Comparison of ENCODE assay signal across 1 cellular context in genomic region chr6:111741177-111741952, GRCh38.
TF ChIP-seq lines count a peak whose summit lies in the region.

No MANE protein-coding gene starts in this region.

TF ChIP-seq in GM12878, 131 proteins besides CTCF, POLR2A, EP300 and RAD21 (continued from another document):
- TF ChIP-seq BHLHE40 (IDR thresholded peaks at IDR 0.05; ENCODE audit: borderline replicate concordance in 1 of 2, low read depth in 2 of 2, low read length in 1 of 2): peak in 1 of 2 experiments; percentile 52; a peak in 1 of 4 replicates
- TF ChIP-seq NFIC (IDR thresholded peaks at IDR 0.05; ENCODE audit: low read depth, low read length): peak; percentile 91
- peak; percentile 96 for TF ChIP-seq GATAD2B (conservative IDR thresholded peaks at IDR 0.05; ENCODE audit: low read depth)
- no peak for TF ChIP-seq PBX3 (IDR thresholded peaks at IDR 0.05; ENCODE audit: insufficient replicate concordance, low read depth, low read length)
- TF ChIP-seq HDAC6 (IDR thresholded peaks at IDR 0.05; ENCODE audit: unreplicated experiment): no peak
- peak; percentile 72 for TF ChIP-seq IKZF1 (conservative IDR thresholded peaks at IDR 0.05)
- 0 out of 2 replicates have a peak, but pooled peaks have one; percentile 47 for TF ChIP-seq NBN (IDR thresholded peaks at IDR 0.05)
- TF ChIP-seq CEBPB (IDR thresholded peaks at IDR 0.05; ENCODE audit: borderline replicate concordance in 1 of 2, low read depth in 2 of 2, low read length in 2 of 2): 0 out of 4 replicates have a peak, but pooled peaks of 1 of the 2 experiments have one; percentile 33
- peak; percentile 90 for TF ChIP-seq FOXM1 (IDR thresholded peaks at IDR 0.05; ENCODE audit: low read depth, low read length)
- 0 out of 2 replicates have a peak, but pooled peaks have one; percentile 33 for TF ChIP-seq NR2F1 (conservative IDR thresholded peaks at IDR 0.05)
- peak; percentile 70 for TF ChIP-seq JUNB (IDR thresholded peaks at IDR 0.05)
- TF ChIP-seq ZNF207 (IDR thresholded peaks at IDR 0.05; ENCODE audit: borderline replicate concordance): no peak
- no peak for TF ChIP-seq PRDM15 (CRISPR knock-in tag; IDR thresholded peaks at IDR 0.05)
- TF ChIP-seq MTA3 (IDR thresholded peaks at IDR 0.05; ENCODE audit: borderline replicate concordance, low read length): peak; percentile 82
- no peak for TF ChIP-seq EZH2 (IDR thresholded peaks at IDR 0.05; ENCODE audit: borderline replicate concordance, control insufficient read depth, low read depth, low read length)
- TF ChIP-seq ZNF274 (IDR thresholded peaks at IDR 0.05; ENCODE audit: insufficient read depth, insufficient read length): no peak
- TF ChIP-seq ZNF687 (IDR thresholded peaks at IDR 0.05): peak; percentile 11; the same call in 1 of the 2 replicates
- TF ChIP-seq ETV6 (conservative IDR thresholded peaks at IDR 0.05 in 1 of 2, IDR thresholded peaks at IDR 0.05 in 1 of 2; ENCODE audit: borderline replicate concordance in 1 of 2, low read depth in 1 of 2): peak in 1 of 2 experiments; percentile 48; a peak in 1 of 4 replicates
- TF ChIP-seq BCL3 (IDR thresholded peaks at IDR 0.05; ENCODE audit: borderline replicate concordance, insufficient read depth, low read depth, low read length, poor library complexity, severe bottlenecking): peak; percentile 98
- TF ChIP-seq ASH2L (IDR thresholded peaks at IDR 0.05; ENCODE audit: borderline replicate concordance, low read depth): no peak
- peak; percentile 42 for TF ChIP-seq CREM (IDR thresholded peaks at IDR 0.05; ENCODE audit: low read depth)
- peak; percentile 16; the same call in 1 of the 2 replicates for TF ChIP-seq BMI1 (IDR thresholded peaks at IDR 0.05; ENCODE audit: borderline replicate concordance)
